1 cellular context compared by ENCODE assay signal in the genomic region with DNA sequence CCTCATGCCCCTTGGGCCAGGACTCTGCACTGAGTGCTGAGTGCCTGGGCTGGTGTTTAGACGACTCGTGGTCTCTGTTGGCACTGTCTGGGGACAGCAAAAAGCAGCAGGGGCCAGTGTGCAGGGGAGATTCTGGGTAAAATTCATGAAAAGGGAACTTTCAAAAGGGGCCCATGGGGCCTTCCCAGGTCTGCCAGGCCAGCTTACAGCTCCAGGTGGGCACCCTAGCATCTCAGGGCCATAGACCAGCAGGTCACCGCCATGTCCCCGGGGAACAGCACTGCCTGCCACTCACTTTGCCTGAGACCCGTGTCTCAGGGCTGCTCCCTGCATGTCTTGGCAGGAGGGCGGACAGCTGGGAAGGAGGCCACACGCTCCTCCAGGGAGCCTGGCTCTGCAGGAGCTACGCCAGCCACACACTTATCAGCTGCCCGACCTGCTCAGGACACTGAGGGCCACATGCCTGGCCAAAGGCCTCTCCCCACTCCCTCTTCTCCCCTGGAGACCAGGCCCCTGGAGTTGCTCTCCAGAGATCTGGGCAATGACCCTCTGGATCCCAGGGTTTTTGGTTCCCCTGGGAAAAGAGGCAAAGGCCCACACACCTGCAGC.
TF ChIP-seq lines count a peak whose summit lies in the region.

No MANE protein-coding gene starts in this region.

TF ChIP-seq in IMR-90, 13 proteins besides CTCF, POLR2A, EP300 and RAD21:
- no peak for TF ChIP-seq FOS (IDR thresholded peaks at IDR 0.05; ENCODE audit: low read depth, low read length)
